In genomic region chr6:22601941-22602340, GRCh38 we compare ENCODE assay signal across 21 cellular contexts. TPM values are rescaled to one million over a fixed set of nuclear protein-coding genes. Genes with fewer than 3 reads are reported as not detected.
DNase-seq lines count a peak whose midpoint lies in the region; ATAC-seq, FAIRE-seq and TF ChIP-seq lines count a peak whose summit lies in the region.
"Had no signal": no experiment of that assay in that cellular context is flagged by ENCODE, and none has a peak within 500 bp of the region (broad histone marks: within the 10 kb centered on the region; RNA-seq: fewer than 3 reads in every experiment).

No MANE protein-coding gene starts in this region.

- no peak overlapping the region for H3K14ac ChIP-seq in H1 (ENCODE audit: insufficient read length)

- no peak overlapping the region for H3K4me2 ChIP-seq in H1 (ENCODE audit: insufficient read depth in 1 of 2, low read depth in 2 of 2, low read length in 2 of 2)

- H3K27ac ChIP-seq in H1 (ENCODE audit: low read depth, low read length) (no peak overlapping the region), adrenal gland (no peak overlapping the region)
- H3K27ac ChIP-seq: 22Rv1 had no signal

- TF ChIP-seq EP300 in H1 (IDR thresholded peaks at IDR 0.05; ENCODE audit: borderline replicate concordance in 1 of 2, low read depth in 2 of 2, low read length in 2 of 2): no peak

- TF ChIP-seq POLR2A in H1 (IDR thresholded peaks at IDR 0.05; ENCODE audit: control extremely low read depth in 1 of 2, low read depth in 2 of 2, low read length in 2 of 2) (no peak), adrenal gland (IDR thresholded peaks at IDR 0.05) (no peak)

- H3K23ac ChIP-seq in H1 (ENCODE audit: insufficient read length): no peak overlapping the region

- H3K9ac ChIP-seq in H1 (replicated peaks in 1 of 4; ENCODE audit: extremely low read depth in 1 of 4, low read depth in 3 of 4, low read length in 3 of 4): no peak overlapping the region

- ATAC-seq in HG03354 (IDR thresholded peaks at IDR 0.05; ENCODE audit: poor library complexity, severe bottlenecking, unreplicated experiment): no peak
- ATAC-seq: CD8-positive, alpha-beta T cell; HCT116 had no signal

- no peaks in the 10 kb centered on the region for H3K36me3 ChIP-seq in H1 (ENCODE audit: control insufficient read depth in 2 of 4, insufficient read depth in 4 of 4, low read length in 3 of 4)
- H3K36me3 ChIP-seq in adrenal gland (replicated peaks in 1 of 2): no peaks in the 10 kb centered on the region

- H4K91ac ChIP-seq in H1 (replicated peaks; ENCODE audit: insufficient read length, low read length): peak overlapping the region; percentile 2

- no peak overlapping the region for H3K56ac ChIP-seq in H1 (replicated peaks; ENCODE audit: insufficient read length, low read depth, low read length)

- no peak overlapping the region for H2AFZ ChIP-seq in H1 (ENCODE audit: low read length)

- 96% methylated on average over 5 of the region's 5 CpGs; no CpG with 5 or more reads in 1 of the 2 experiments for WGBS in H1 (ENCODE audit: extremely low coverage in 1 of 2, insufficient coverage in 1 of 2, insufficient read length in 1 of 2, insufficient replicate concordance in 2 of 2, low coverage in 1 of 2, low lambda C conversion rate in 2 of 2, missing lambda C conversion rate in 1 of 2), 2 experiments
- WGBS in adrenal gland, 4 donors: 68 to 79% (median 72%) methylated on average over 5 of the region's 5 CpGs

- no peak overlapping the region for H4K8ac ChIP-seq in H1 (ENCODE audit: extremely low read depth, insufficient read depth, low read length)

- H2BK20ac ChIP-seq in H1 (ENCODE audit: low read length): no peak overlapping the region

- no peak overlapping the region for H2BK12ac ChIP-seq in H1 (ENCODE audit: low read depth, low read length)

- no peak overlapping the region for H2BK15ac ChIP-seq in H1 (ENCODE audit: low read length)

- H3K23me2 ChIP-seq in H1 (ENCODE audit: low read depth, low read length): no peaks in the 10 kb centered on the region

- H3K79me1 ChIP-seq in H1 (ENCODE audit: low read depth, low read length): no peaks in the 10 kb centered on the region

- no peak for FAIRE-seq in H1 (lab: Jason Lieb, UNC)
- FAIRE-seq: D721Med, H54 had no signal

- no peaks in the 10 kb centered on the region for H3K79me2 ChIP-seq in H1 (ENCODE audit: control insufficient read depth in 1 of 2, insufficient read depth in 2 of 2, low read length in 2 of 2)

- DNase-seq in NCI-H2171 treated with DMSO at 0.1 percent for 48 hours (lab: John Stamatoyannopoulos, UW) (peak; percentile 55), NCI-H2171 (lab: John Stamatoyannopoulos, UW) (no peak), OCI-M1 (lab: John Stamatoyannopoulos, UW) (peak; percentile 15), H1 (ENCODE audit: low read depth in 1 of 2, low spot score in 2 of 2) (no peak), renal cortical epithelial cell (ENCODE audit: low read depth) (peak; percentile 66), GM10266 (ENCODE audit: extremely low spot score) (no peak), adrenal gland (no peak)
- DNase-seq: CD8-positive, alpha-beta T cell; COR-L47; DMS153; DMS79 treated with DMSO at 0.1 percent for 48 hours; EL; GDM1 had no signal

- no peak overlapping the region for H2AK5ac ChIP-seq in H1 (ENCODE audit: low read depth, low read length)

- TF ChIP-seq CTCF in H1 (IDR thresholded peaks at IDR 0.05; ENCODE audit: control extremely low read depth in 1 of 3, insufficient read depth in 1 of 3, low read depth in 1 of 3, low read length in 3 of 3): no peak
- TF ChIP-seq CTCF in GM10266 (IDR thresholded peaks at IDR 0.05; ENCODE audit: control insufficient read depth, insufficient read depth, low read depth, missing control alignments): no peak
- no peak for TF ChIP-seq CTCF in adrenal gland (IDR thresholded peaks at IDR 0.05)

- H2BK5ac ChIP-seq in H1 (ENCODE audit: low read depth, low read length): no peak overlapping the region

- H4K5ac ChIP-seq in H1 (ENCODE audit: insufficient read length, low read depth, low read length): no peak overlapping the region

- intact Hi-C loops in adrenal gland (cut with DNase I): no loop called here

- H2BK120ac ChIP-seq in H1 (replicated peaks; ENCODE audit: low read depth, low read length): no peak overlapping the region

- no peaks in the 10 kb centered on the region for H4K20me1 ChIP-seq in H1 (replicated peaks in 1 of 2; ENCODE audit: control insufficient read depth in 1 of 2, insufficient read depth in 2 of 2, low read length in 2 of 2)

- POLR2A ChIA-PET in H1 (lab: Charles Lee; ENCODE audit: partially characterized antibody): no interaction called here

- H3K9me3 ChIP-seq in H1 (ENCODE audit: insufficient read depth in 2 of 2, low read depth in 1 of 2, low read length in 1 of 2) (no peaks in the 10 kb centered on the region), adrenal gland (replicated peaks in 1 of 3) (no peaks in the 10 kb centered on the region)

- no peak for TF ChIP-seq RAD21 in H1 (IDR thresholded peaks at IDR 0.05 in 1 of 2, conservative IDR thresholded peaks at IDR 0.05 in 1 of 2; ENCODE audit: low read depth in 2 of 2, low read length in 2 of 2)

- H3K4me3 ChIP-seq in H1 (ENCODE audit: extremely low read depth in 1 of 4, insufficient read depth in 2 of 4, low read depth in 3 of 4, low read length in 4 of 4) (no peak overlapping the region), adrenal gland (no peak overlapping the region)

- H3K4me1 ChIP-seq in H1 (replicated peaks in 1 of 4; ENCODE audit: control insufficient read depth in 3 of 4, insufficient read depth in 4 of 4, low read length in 3 of 4) (no peaks in the 10 kb centered on the region), adrenal gland (replicated peaks in 1 of 2) (no peaks in the 10 kb centered on the region)

- CTCF ChIA-PET in H1 (lab: Charles Lee; ENCODE audit: partially characterized antibody): interaction anchor here (0.7 kb wide), 1 partner anchor 56 kb away, joined by 3 read pairs; no protein-coding TSS in a partner anchor

- no peak overlapping the region for H3K18ac ChIP-seq in H1 (ENCODE audit: extremely low read depth, low read length)

- no peaks in the 10 kb centered on the region for H3K27me3 ChIP-seq in H1 (replicated peaks in 1 of 4; ENCODE audit: control insufficient read depth in 3 of 4, extremely low read depth in 1 of 4, insufficient read depth in 3 of 4, low read length in 3 of 4)
- no peaks in the 10 kb centered on the region for H3K27me3 ChIP-seq in adrenal gland

- H3K4ac ChIP-seq in H1 (replicated peaks; ENCODE audit: insufficient read length, low read depth, low read length): no peak overlapping the region

TF ChIP-seq in H1, 55 proteins besides CTCF, POLR2A, EP300 and RAD21:
- TF ChIP-seq SRF (IDR thresholded peaks at IDR 0.05; ENCODE audit: low read depth, low read length) (no peak), RXRA (IDR thresholded peaks at IDR 0.05; ENCODE audit: insufficient read depth, low read depth, low read length) (no peak), RBBP5 (IDR thresholded peaks at IDR 0.05; ENCODE audit: borderline replicate concordance, low read depth, low read length) (no peak)

RNA-seq across cellular contexts. Expression of gene HDGFL1, which starts 32.6 kb away (rescaled TPM):
- not detected in 2 replicates for total RNA-seq in H1 (2021; fragmentation: NEBNext Ultra II Directional; extraction: Animal tissue kit (Norgen Biotek cat#: 25700))
- polyA plus RNA-seq in H1 (2011; rRNA removed) (not detected in 2 replicates), adrenal gland (not detected)
- polyA plus RNA-seq in H1 (2011; cell fraction: cytosol; rRNA removed): not detected
- not detected for polyA plus RNA-seq in H1 (2011; cell fraction: nucleus; rRNA removed)
- not detected in 4 replicates for polyA plus RNA-seq in H1 (2012, experiment 1 of 2)
- polyA plus RNA-seq in H1 (2012, experiment 2 of 2): not detected
- not detected for polyA plus RNA-seq in H1 (2013, experiment 1 of 2)
- not detected for polyA plus RNA-seq in H1 (2013, experiment 2 of 2)
- not detected in 2 replicates for polyA minus RNA-seq in H1 (2011; rRNA and poly(A)+ RNA removed)
- not detected for polyA minus RNA-seq in H1 (2011; cell fraction: cytosol; rRNA and poly(A)+ RNA removed)
- not detected for polyA minus RNA-seq in H1 (2011; cell fraction: nucleus; rRNA and poly(A)+ RNA removed)
- total RNA-seq in renal cortical epithelial cell (not detected in 2 replicates), adrenal gland (not detected)
- total RNA-seq: A673; CD8-positive, alpha-beta T cell had no signal
- polyA plus RNA-seq: BJ, CD14-positive monocyte had no signal

Comparison
In these comparisons a context has a peak if more than half of its experiments do, and no peak if none do; other contexts are left out.
1. DNase-seq: peak in NCI-H2171 treated with DMSO at 0.1 percent for 48 hours (single experiment), OCI-M1 (single experiment) and renal cortical epithelial cell (single experiment); none in NCI-H2171 (single experiment), H1 (0 of 2), GM10266 (single experiment) and adrenal gland (0 of 7).